Comparison of ENCODE assay signal across 19 cellular contexts in the genomic region with DNA sequence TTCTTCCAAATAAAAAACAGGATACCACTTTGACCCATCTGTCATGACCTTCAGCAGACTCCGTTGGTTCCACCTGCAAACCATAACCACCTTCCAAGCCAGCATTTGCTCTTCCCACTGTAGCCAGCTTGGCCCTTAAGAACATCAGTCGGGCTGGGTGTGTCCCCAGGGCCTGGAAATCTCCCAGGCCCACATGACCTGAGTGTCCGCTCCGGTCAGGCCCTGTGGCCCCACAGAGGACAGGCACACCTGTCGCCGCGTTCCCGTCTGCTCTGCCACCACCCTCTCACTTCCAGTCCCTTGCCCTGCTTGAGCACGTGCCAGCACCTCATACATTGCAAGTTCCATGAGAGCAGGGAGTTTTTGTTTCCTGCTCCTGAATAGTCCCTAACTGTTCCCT.
"Had no signal": no experiment of that assay in that cellular context is flagged by ENCODE, and none has a peak within 500 bp of the region (broad histone marks: within the 10 kb centered on the region; RNA-seq: fewer than 3 reads in every experiment).

No MANE protein-coding gene starts in this region.

- FAIRE-seq: astrocyte had no signal

- H3K27ac ChIP-seq: adrenal gland, breast epithelium, epithelial cell of prostate, hepatocyte, ovary, tibial artery had no signal

- DNase-seq: activated CD4-positive, alpha-beta T cell treated with anti-CD3 and anti-CD28 coated beads, Interleukin-2, amount 50 U/mL, for 4 hours; activated gamma-delta T cell treated with Interleukin-2 at 50 U/mL for 16 hours; activated T-cell treated with anti-CD3 and anti-CD28 coated beads, Interleukin-2, amount 50 U/mL, for 72 hours; dermis blood vessel endothelial cell; effector memory CD8-positive, alpha-beta T cell; foreskin fibroblast; left colon; mammary epithelial cell; nephron progenitor cell; stimulated activated naive B cell treated with anti-CD40 and anti-IgM and Interleukin-4, amounts not matched to agents 10 μg/mL and 1 μg/mL and 100 μg/mL, for 72 hours; T-cell; T-helper 9 cell had no signal

- H3K9me3 ChIP-seq: adrenal gland, breast epithelium, ovary, tibial artery had no signal

- H3K4me1 ChIP-seq: adrenal gland, breast epithelium, tibial artery had no signal

- H3K4me3 ChIP-seq: adrenal gland, breast epithelium, hepatocyte, ovary, tibial artery had no signal

- H3K36me3 ChIP-seq: breast epithelium, ovary had no signal

- H3K27me3 ChIP-seq: adrenal gland, breast epithelium, hepatocyte, ovary, tibial artery had no signal
